Comparison of ENCODE assay signal across 8 cellular contexts in genomic region chrX:52933976-52934703, GRCh38. TPM values are rescaled to one million over a fixed set of nuclear protein-coding genes. Genes with fewer than 3 reads are reported as not detected.
A peak's percentile ranks its signal among the peaks of the same experiment; 100 is the strongest.
DNase-seq lines count a peak whose midpoint lies in the region; ATAC-seq and TF ChIP-seq lines count a peak whose summit lies in the region.

No MANE protein-coding gene starts in this region.

- H3K4me3 ChIP-seq in breast epithelium (peak overlapping the region; percentile 52 to 91 (median 72)), mesodermal cell (ENCODE audit: extremely low read depth, insufficient read depth, low read length, poor library complexity, severe bottlenecking) (peak overlapping the region; percentile 47)

- no peak for DNase-seq in activated naive CD4-positive, alpha-beta T cell treated with anti-CD3 and anti-CD28 coated beads for 36 hours
- DNase-seq in activated naive CD4-positive, alpha-beta T cell treated with Interleukin-2 at 50 U/mL for 16 hours, result no peak
- DNase-seq in breast epithelium (ENCODE audit: low spot score in 2 of 2), result no peak
- DNase-seq in NCI-H1436 treated with DMSO at 0.1 percent for 48 hours (lab: John Stamatoyannopoulos, UW), result no peak
- DNase-seq in NCI-H446 treated with DMSO at 0.1 percent for 48 hours (lab: John Stamatoyannopoulos, UW), result no peak

- H3K4me3 Mint-ChIP-seq in activated naive CD4-positive, alpha-beta T cell treated with anti-CD3 and anti-CD28 coated beads for 36 hours, result peak overlapping the region; percentile 90
- H3K4me3 Mint-ChIP-seq in IgD-negative memory B cell, result peak overlapping the region; percentile 91 to 98 (median 96)

- intact Hi-C loops in activated naive CD4-positive, alpha-beta T cell treated with anti-CD3 and anti-CD28 coated beads for 36 hours (cut with micrococcal nuclease), result no loop called here
- intact Hi-C loops in breast epithelium (cut with DNase I; ENCODE audit: low total_unique reads), result no loop called here

- H3K9me3 Mint-ChIP-seq in activated naive CD4-positive, alpha-beta T cell treated with anti-CD3 and anti-CD28 coated beads for 36 hours, result no peaks in the 10 kb centered on the region
- H3K9me3 Mint-ChIP-seq in IgD-negative memory B cell, result no peaks in the 10 kb centered on the region

- H3K4me1 ChIP-seq in breast epithelium, result no peaks in the 10 kb centered on the region
- no peaks in the 10 kb centered on the region for H3K4me1 ChIP-seq in mesodermal cell (ENCODE audit: control insufficient read depth, insufficient read depth, low read length, poor library complexity, severe bottlenecking)

- peak overlapping the region; percentile 99 for H3K27ac Mint-ChIP-seq in activated naive CD4-positive, alpha-beta T cell treated with anti-CD3 and anti-CD28 coated beads for 36 hours
- H3K27ac Mint-ChIP-seq in IgD-negative memory B cell, result peak overlapping the region; percentile 97 to 100 (median 99)

- WGBS in mesodermal cell (ENCODE audit: insufficient coverage in 2 of 2), 2 experiments, result 1 to 7% methylated on average over 9 to 12 of the region's 27 CpGs

- ATAC-seq in HG03457 (IDR thresholded peaks at IDR 0.05; ENCODE audit: unreplicated experiment), result no peak

- no peaks in the 10 kb centered on the region for H3K27me3 Mint-ChIP-seq in activated naive CD4-positive, alpha-beta T cell treated with anti-CD3 and anti-CD28 coated beads for 36 hours (ENCODE audit: low read depth)
- H3K27me3 Mint-ChIP-seq in IgD-negative memory B cell, result peaks cover 8% of the 10 kb centered on the region

- CTCF ChIA-PET in activated naive CD4-positive, alpha-beta T cell treated with anti-CD3 and anti-CD28 coated beads for 36 hours (lab: Charles Lee), result no interaction called here

- TF ChIP-seq CTCF in breast epithelium (IDR thresholded peaks at IDR 0.05), result no peak

- H3K27ac ChIP-seq in breast epithelium (peak overlapping the region; percentile 96 to 98), mesodermal cell (ENCODE audit: low read depth, low read length, severe bottlenecking) (peak overlapping the region; percentile 96)

- H3K9me3 ChIP-seq in breast epithelium (no peaks in the 10 kb centered on the region), mesodermal cell (ENCODE audit: control insufficient read depth, low read length) (no peaks in the 10 kb centered on the region)

- H3K36me3 Mint-ChIP-seq in activated naive CD4-positive, alpha-beta T cell treated with anti-CD3 and anti-CD28 coated beads for 36 hours (ENCODE audit: low read depth), result no peaks in the 10 kb centered on the region
- no peaks in the 10 kb centered on the region for H3K36me3 Mint-ChIP-seq in IgD-negative memory B cell

- no peaks in the 10 kb centered on the region for H3K27me3 ChIP-seq in breast epithelium

- H3K36me3 ChIP-seq in breast epithelium (no peaks in the 10 kb centered on the region), mesodermal cell (ENCODE audit: control insufficient read depth, insufficient read depth, low read length) (no peaks in the 10 kb centered on the region)

- no peak for TF ChIP-seq POLR2A in breast epithelium (IDR thresholded peaks at IDR 0.05)

- H3K4me1 Mint-ChIP-seq in activated naive CD4-positive, alpha-beta T cell treated with anti-CD3 and anti-CD28 coated beads for 36 hours (ENCODE audit: low read depth), result peaks cover 4% of the 10 kb centered on the region
- peaks cover 9 to 15% (median 10%) of the 10 kb centered on the region in 3 donors for H3K4me1 Mint-ChIP-seq in IgD-negative memory B cell

RNA-seq across cellular contexts. Expression of gene FAM156A, which starts 24.2 kb away (rescaled TPM):
- total RNA-seq in activated naive CD4-positive, alpha-beta T cell treated with anti-CD3 and anti-CD28 coated beads for 36 hours, result 10 to 100 TPM; 17.9 to 19.7 TPM
- polyA plus RNA-seq in IgD-negative memory B cell, result 3.8 TPM
- 10 to 100 TPM in 2 of 3 donors, 1 to 10 TPM in 1; 9.5 to 21.6 (median 19.9) TPM for total RNA-seq in breast epithelium
- 9.4 TPM for polyA plus RNA-seq in mesodermal cell (2013, experiment 1 of 2)
- 14.6 TPM for polyA plus RNA-seq in mesodermal cell (2013, experiment 2 of 2)

RNA-seq across cellular contexts. Expression of gene FAM156B, which starts 37.0 kb away (rescaled TPM):
- total RNA-seq in activated naive CD4-positive, alpha-beta T cell treated with anti-CD3 and anti-CD28 coated beads for 36 hours, result 10 to 100 TPM; 12.6 to 13.5 TPM
- 7.4 TPM for polyA plus RNA-seq in IgD-negative memory B cell
- 10 to 100 TPM; 25.5 to 41.3 (median 26.2) TPM for total RNA-seq in breast epithelium
- 21.2 TPM for polyA plus RNA-seq in mesodermal cell (2013, experiment 1 of 2)
- polyA plus RNA-seq in mesodermal cell (2013, experiment 2 of 2), result 7.4 TPM
